10 cellular contexts compared by ENCODE assay signal in genomic region chr2:184004289-184004944, GRCh38.
DNase-seq lines count a peak whose midpoint lies in the region; ATAC-seq and TF ChIP-seq lines count a peak whose summit lies in the region.
"Had no signal": no experiment of that assay in that cellular context is flagged by ENCODE, and none has a peak within 500 bp of the region (broad histone marks: within the 10 kb centered on the region; RNA-seq: fewer than 3 reads in every experiment).

No MANE protein-coding gene starts in this region.

- no peaks in the 10 kb centered on the region for H3K36me3 Mint-ChIP-seq in mesothelial cell of epicardium
- H3K36me3 Mint-ChIP-seq in activated T-helper 17 cell treated with anti-CD3 and anti-CD28 coated beads, Interleukin-2, amount 50 U/mL, for 72 hours (ENCODE audit: low read depth): no peaks in the 10 kb centered on the region

- no peak for TF ChIP-seq POLR2A in Peyer's patch (IDR thresholded peaks at IDR 0.05)

- H3K27ac ChIP-seq in Peyer's patch: no peak overlapping the region

- TF ChIP-seq CTCF in mesothelial cell of epicardium (IDR thresholded peaks at IDR 0.05; ENCODE audit: unreplicated experiment) (no peak), Peyer's patch (IDR thresholded peaks at IDR 0.05) (no peak)

- no peaks in the 10 kb centered on the region for H3K27me3 Mint-ChIP-seq in mesothelial cell of epicardium (ENCODE audit: low read depth)
- no peaks in the 10 kb centered on the region for H3K27me3 Mint-ChIP-seq in activated T-helper 17 cell treated with anti-CD3 and anti-CD28 coated beads, Interleukin-2, amount 50 U/mL, for 72 hours

- H3K4me1 Mint-ChIP-seq in mesothelial cell of epicardium: peaks cover 8% of the 10 kb centered on the region
- no peaks in the 10 kb centered on the region for H3K4me1 Mint-ChIP-seq in activated T-helper 17 cell treated with anti-CD3 and anti-CD28 coated beads, Interleukin-2, amount 50 U/mL, for 72 hours

- H3K36me3 ChIP-seq in Peyer's patch: no peaks in the 10 kb centered on the region

- peak overlapping the region; percentile 0 for H3K27ac Mint-ChIP-seq in mesothelial cell of epicardium
- no peak overlapping the region for H3K27ac Mint-ChIP-seq in activated T-helper 17 cell treated with anti-CD3 and anti-CD28 coated beads, Interleukin-2, amount 50 U/mL, for 72 hours

- no peak for DNase-seq in mesothelial cell of epicardium (ENCODE audit: low spot score in 2 of 2, unreplicated experiment in 2 of 2)
- no peak for DNase-seq in Peyer's patch
- DNase-seq in Ammon's horn (ENCODE audit: low spot score): no peak
- DNase-seq in left colon: no peak
- DNase-seq: activated CD8-positive, alpha-beta memory T cell treated with anti-CD3 and anti-CD28 coated beads, Interleukin-2, amount 50 U/mL, for 4 hours; IMR-90 had no signal

- H3K9me3 Mint-ChIP-seq in mesothelial cell of epicardium: no peaks in the 10 kb centered on the region
- H3K9me3 Mint-ChIP-seq in activated T-helper 17 cell treated with anti-CD3 and anti-CD28 coated beads, Interleukin-2, amount 50 U/mL, for 72 hours: peaks cover 4% of the 10 kb centered on the region

- H3K4me1 ChIP-seq in Peyer's patch: no peaks in the 10 kb centered on the region

- intact Hi-C loops in left colon (cut with DNase I, micrococcal nuclease): no loop called here

- no peak overlapping the region for H3K4me3 Mint-ChIP-seq in mesothelial cell of epicardium
- H3K4me3 Mint-ChIP-seq in activated T-helper 17 cell treated with anti-CD3 and anti-CD28 coated beads, Interleukin-2, amount 50 U/mL, for 72 hours: no peak overlapping the region

- H3K4me3 ChIP-seq in Peyer's patch: no peak overlapping the region

- no peaks in the 10 kb centered on the region for H3K27me3 ChIP-seq in Peyer's patch

- ATAC-seq in GM18870 (IDR thresholded peaks at IDR 0.05; ENCODE audit: unreplicated experiment) (peak; percentile 99), GM21825 (IDR thresholded peaks at IDR 0.05; ENCODE audit: unreplicated experiment) (peak; percentile 86), HG03520 (IDR thresholded peaks at IDR 0.05; ENCODE audit: unreplicated experiment) (peak; percentile 87), left colon (no peak)
- ATAC-seq in activated T-helper 17 cell treated with anti-CD3 and anti-CD28 coated beads, Interleukin-2, amount 50 U/mL, for 72 hours (replicated peaks): no peak

- H3K9me3 ChIP-seq in Peyer's patch: no peaks in the 10 kb centered on the region

Comparison
In these comparisons a context has a peak if more than half of its experiments do, and no peak if none do; other contexts are left out.
1. ATAC-seq: peak in GM18870 (single experiment), GM21825 (single experiment) and HG03520 (single experiment); none in activated T-helper 17 cell treated with anti-CD3 and anti-CD28 coated beads, Interleukin-2, amount 50 U/mL, for 72 hours (single experiment) and left colon (single experiment).